9 cellular contexts compared by ENCODE assay signal in genomic region chr14:50533314-50533705, GRCh38. TPM values are rescaled to one million over a fixed set of nuclear protein-coding genes. Genes with fewer than 3 reads are reported as not detected.
A peak's percentile ranks its signal among the peaks of the same experiment; 100 is the strongest.
DNase-seq lines count a peak whose midpoint lies in the region; ATAC-seq and TF ChIP-seq lines count a peak whose summit lies in the region.
"Had no signal": no experiment of that assay in that cellular context is flagged by ENCODE, and none has a peak within 500 bp of the region (broad histone marks: within the 10 kb centered on the region; RNA-seq: fewer than 3 reads in every experiment).

No MANE protein-coding gene starts in this region.

- H3K27me3 ChIP-seq in ACC112 (ENCODE audit: insufficient read depth, low read length) (no peaks in the 10 kb centered on the region), GM23338 (ENCODE audit: insufficient read depth) (no peaks in the 10 kb centered on the region), mesenchymal stem cell (ENCODE audit: control insufficient read depth in 1 of 2, insufficient read depth in 1 of 2, low read length in 2 of 2) (no peaks in the 10 kb centered on the region)

- H2AFZ ChIP-seq in ACC112 (ENCODE audit: low read length, unreplicated experiment) (no peak overlapping the region), GM23338 (peak overlapping the region; percentile 99), mesenchymal stem cell (ENCODE audit: low read depth, low read length) (peak overlapping the region; percentile 96)

- H3K79me2 ChIP-seq in ACC112 (ENCODE audit: control insufficient read depth, insufficient read depth, low read length, unreplicated experiment) (peaks cover 40% of the 10 kb centered on the region), GM23338 (replicated peaks; ENCODE audit: insufficient read depth) (peaks cover 34% of the 10 kb centered on the region)

- no peak overlapping the region for H2BK15ac ChIP-seq in mesenchymal stem cell (ENCODE audit: low read depth, poor library complexity, severe bottlenecking)

- H2AK5ac ChIP-seq in mesenchymal stem cell (ENCODE audit: low read length, severe bottlenecking): no peak overlapping the region

- no peaks in the 10 kb centered on the region for H3F3A ChIP-seq in GM23338 (replicated peaks; ENCODE audit: low read depth)

- DNase-seq in GM23338 (ENCODE audit: low spot score) (no peak), mesenchymal stem cell (peak; percentile 17), retina (no peak), ecto neural progenitor cell (ENCODE audit: low spot score) (no peak), NCI-H524 (lab: John Stamatoyannopoulos, UW) (no peak)

- WGBS in mesenchymal stem cell: 34% methylated on average over 2 of the region's 4 CpGs

- H3K9me3 ChIP-seq in mesenchymal stem cell (ENCODE audit: control insufficient read depth, low read length): no peaks in the 10 kb centered on the region

- no peak overlapping the region for H2BK120ac ChIP-seq in mesenchymal stem cell (ENCODE audit: low read depth, low read length)

- peaks cover 7% of the 10 kb centered on the region for H3K27me3 Mint-ChIP-seq in GM23338 (ENCODE audit: insufficient read depth, low read depth, poor library complexity)
- H3K27me3 Mint-ChIP-seq in activated T-helper 17 cell treated with anti-CD3 and anti-CD28 coated beads, Interleukin-2, amount 50 U/mL, for 72 hours: no peaks in the 10 kb centered on the region

- no peaks in the 10 kb centered on the region for H3K9me2 ChIP-seq in GM23338 (ENCODE audit: insufficient read depth)

- H3K4ac ChIP-seq in mesenchymal stem cell (ENCODE audit: low read depth in 1 of 2, low read length in 2 of 2): no peak overlapping the region

- peak overlapping the region; percentile 97 for H3K9ac ChIP-seq in mesenchymal stem cell (ENCODE audit: low read length)

- no peak for ATAC-seq in GM23338
- ATAC-seq in activated T-helper 17 cell treated with anti-CD3 and anti-CD28 coated beads, Interleukin-2, amount 50 U/mL, for 72 hours (replicated peaks): no peak
- no peak for ATAC-seq in GM19035 (IDR thresholded peaks at IDR 0.05; ENCODE audit: unreplicated experiment)

- peak overlapping the region; percentile 93 for H3K4me3 ChIP-seq in ACC112 (ENCODE audit: low read depth, low read length)
- H3K4me3 ChIP-seq in GM23338: peak overlapping the region; percentile 82
- H3K4me3 ChIP-seq in mesenchymal stem cell (ENCODE audit: insufficient read depth in 1 of 2, low read depth in 1 of 2, low read length in 2 of 2): no peak overlapping the region
- H3K4me3 ChIP-seq: lung had no signal

- H2BK5ac ChIP-seq in mesenchymal stem cell (ENCODE audit: low read depth, low read length, poor library complexity, severe bottlenecking): no peak overlapping the region

- H3K36me3 ChIP-seq in ACC112 (ENCODE audit: insufficient read depth, low read length) (no peaks in the 10 kb centered on the region), GM23338 (ENCODE audit: insufficient read depth) (no peaks in the 10 kb centered on the region), mesenchymal stem cell (ENCODE audit: control insufficient read depth in 1 of 2, insufficient read depth in 2 of 2, low read depth in 1 of 2, low read length in 2 of 2) (peaks cover 3% of the 10 kb centered on the region in 2 experiments)

- no peak overlapping the region for H4K91ac ChIP-seq in mesenchymal stem cell (ENCODE audit: low read length)

- no peak overlapping the region for H3K14ac ChIP-seq in mesenchymal stem cell (ENCODE audit: low read length in 2 of 2)

- no peak overlapping the region for H2BK12ac ChIP-seq in mesenchymal stem cell (ENCODE audit: low read length in 2 of 2)

- no peak overlapping the region for H3K23ac ChIP-seq in mesenchymal stem cell (ENCODE audit: low read length in 2 of 2)

- no peaks in the 10 kb centered on the region for H3K79me1 ChIP-seq in mesenchymal stem cell (replicated peaks; ENCODE audit: low read length, poor library complexity, severe bottlenecking)

- TF ChIP-seq CTCF in GM23338 (conservative IDR thresholded peaks at IDR 0.05; ENCODE audit: low read depth in 2 of 2): no peak

- H3K27ac ChIP-seq in ACC112 (ENCODE audit: low read depth, low read length) (no peak overlapping the region), GM23338 (ENCODE audit: low read depth) (no peak overlapping the region), mesenchymal stem cell (ENCODE audit: low read length, poor library complexity, severe bottlenecking) (no peak overlapping the region)

- H3K18ac ChIP-seq in mesenchymal stem cell (ENCODE audit: low read depth in 1 of 2, low read length in 2 of 2): no peak overlapping the region

- H3K4me3 Mint-ChIP-seq in GM23338: peak overlapping the region; percentile 90
- peak overlapping the region; percentile 88 for H3K4me3 Mint-ChIP-seq in activated T-helper 17 cell treated with anti-CD3 and anti-CD28 coated beads, Interleukin-2, amount 50 U/mL, for 72 hours

- H4K8ac ChIP-seq in mesenchymal stem cell (ENCODE audit: low read length): no peak overlapping the region

- peak overlapping the region; percentile 75 for H3K4me2 ChIP-seq in GM23338
- H3K4me2 ChIP-seq in mesenchymal stem cell (ENCODE audit: low read length, poor library complexity, severe bottlenecking): no peak overlapping the region

- peaks cover 28% of the 10 kb centered on the region for H3K4me1 Mint-ChIP-seq in GM23338
- H3K4me1 Mint-ChIP-seq in activated T-helper 17 cell treated with anti-CD3 and anti-CD28 coated beads, Interleukin-2, amount 50 U/mL, for 72 hours: peaks cover 30% of the 10 kb centered on the region

- H3K9me3 Mint-ChIP-seq in GM23338: peaks cover 19% of the 10 kb centered on the region
- H3K9me3 Mint-ChIP-seq in activated T-helper 17 cell treated with anti-CD3 and anti-CD28 coated beads, Interleukin-2, amount 50 U/mL, for 72 hours: no peaks in the 10 kb centered on the region

- H3K36me3 Mint-ChIP-seq in GM23338 (ENCODE audit: low read depth): peaks cover 21% of the 10 kb centered on the region
- H3K36me3 Mint-ChIP-seq in activated T-helper 17 cell treated with anti-CD3 and anti-CD28 coated beads, Interleukin-2, amount 50 U/mL, for 72 hours (ENCODE audit: low read depth): peaks cover under 1% of the 10 kb centered on the region

- H3K4me1 ChIP-seq in ACC112 (ENCODE audit: control insufficient read depth, insufficient read depth, low read length, unreplicated experiment) (peaks cover 27% of the 10 kb centered on the region), GM23338 (ENCODE audit: insufficient read depth) (peaks cover 21% of the 10 kb centered on the region), mesenchymal stem cell (ENCODE audit: control insufficient read depth, insufficient read depth, low read depth, low read length) (peaks cover 7% of the 10 kb centered on the region)

- peaks cover 4% of the 10 kb centered on the region; the same call in 1 of the 2 replicates for H4K20me1 ChIP-seq in GM23338 (replicated peaks; ENCODE audit: insufficient read depth)

- no peak overlapping the region; the same call in 1 of the 2 replicates for H3K27ac Mint-ChIP-seq in GM23338
- H3K27ac Mint-ChIP-seq in activated T-helper 17 cell treated with anti-CD3 and anti-CD28 coated beads, Interleukin-2, amount 50 U/mL, for 72 hours: peak overlapping the region; percentile 72

TF ChIP-seq in GM23338, 12 proteins besides CTCF, POLR2A, EP300 and RAD21 (continues in another document):
- TF ChIP-seq REST (IDR thresholded peaks at IDR 0.05; ENCODE audit: unreplicated experiment): no peak
- TF ChIP-seq EZH2phosphoT487 (IDR thresholded peaks at IDR 0.05; ENCODE audit: unreplicated experiment): no peak
- no peak for TF ChIP-seq EZH2 (IDR thresholded peaks at IDR 0.05; ENCODE audit: low read depth, unreplicated experiment)
- no peak for TF ChIP-seq POLR2AphosphoS5 (IDR thresholded peaks at IDR 0.05; ENCODE audit: low read depth)
- no peak for TF ChIP-seq STAT1 (IDR thresholded peaks at IDR 0.05; ENCODE audit: unreplicated experiment)
- no peak for TF ChIP-seq CREB1 (CRISPR knock-in tag; IDR thresholded peaks at IDR 0.05; ENCODE audit: low read depth)
- no peak for TF ChIP-seq NANOG (IDR thresholded peaks at IDR 0.05; ENCODE audit: borderline replicate concordance)
- no peak for TF ChIP-seq JUNB (IDR thresholded peaks at IDR 0.05; ENCODE audit: unreplicated experiment)

RNA-seq across cellular contexts. Expression of gene MAP4K5, which starts 0.9 kb away (rescaled TPM):
- 67.5 and 71.4 TPM in 2 replicates for total RNA-seq in GM23338 (2014; rRNA removed; shearing (Covaris generic))
- 49.7 and 74.6 TPM in 2 replicates for polyA plus RNA-seq in GM23338 (2016; fragmentation: Nextera tagmentation; extraction: Ambion mirVana)
- 10 to 100 TPM; 17.9 to 22.3 TPM for total RNA-seq in activated T-helper 17 cell treated with anti-CD3 and anti-CD28 coated beads, Interleukin-2, amount 50 U/mL, for 72 hours
- polyA plus RNA-seq in mesenchymal stem cell (2013, experiment 1 of 2): 29.5 TPM
- polyA plus RNA-seq in mesenchymal stem cell (2013, experiment 2 of 2): 31.7 TPM

RNA-seq across cellular contexts. Expression of gene ATL1, which starts 26.6 kb away (rescaled TPM):
- total RNA-seq in GM23338 (2014; rRNA removed; shearing (Covaris generic)): 5.9 and 7.0 TPM in 2 replicates
- polyA plus RNA-seq in GM23338 (2016; fragmentation: Nextera tagmentation; extraction: Ambion mirVana): 3.5 and 5.0 TPM in 2 replicates
- 1 to 10 TPM; 1.4 to 1.8 TPM for total RNA-seq in activated T-helper 17 cell treated with anti-CD3 and anti-CD28 coated beads, Interleukin-2, amount 50 U/mL, for 72 hours
- 5.3 TPM for polyA plus RNA-seq in mesenchymal stem cell (2013, experiment 1 of 2)
- 5.1 TPM for polyA plus RNA-seq in mesenchymal stem cell (2013, experiment 2 of 2)

Comparison
In these comparisons a context has a peak if more than half of its experiments do, and no peak if none do; other contexts are left out.
1. H3K4me3 ChIP-seq: peak in ACC112 (single experiment) and GM23338 (single experiment); none in mesenchymal stem cell (0 of 2).